Comparison of ENCODE assay signal across 20 cellular contexts in the genomic region with DNA sequence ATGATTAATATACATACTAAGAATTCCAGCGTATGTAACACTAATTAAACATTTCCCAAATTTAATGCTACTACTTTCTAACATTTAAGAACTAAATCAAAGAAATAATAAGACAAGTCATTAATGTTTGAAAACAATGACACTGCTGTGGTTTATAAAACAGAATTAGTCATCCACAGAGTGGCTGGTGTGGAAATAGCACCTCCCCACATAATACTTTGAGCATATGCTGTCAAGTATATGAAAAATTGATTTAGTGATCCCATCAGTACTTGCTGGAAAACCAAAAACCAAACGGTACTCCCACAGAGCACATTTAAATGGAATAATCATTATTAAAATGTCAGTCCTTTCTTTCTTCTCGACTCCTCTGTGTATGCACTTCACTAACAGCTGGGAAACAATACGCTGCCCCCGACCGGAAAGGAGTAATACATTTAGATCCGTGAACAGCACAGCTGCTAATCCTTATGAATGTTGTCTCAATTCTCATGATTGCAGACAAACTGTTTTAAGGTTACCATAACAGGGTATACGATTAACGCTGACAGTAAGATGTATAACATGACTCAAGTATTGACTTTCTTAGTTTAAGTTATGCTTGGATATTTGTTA.
DNase-seq lines count a peak whose midpoint lies in the region; ATAC-seq and TF ChIP-seq lines count a peak whose summit lies in the region.
"Had no signal": no experiment of that assay in that cellular context is flagged by ENCODE, and none has a peak within 500 bp of the region (broad histone marks: within the 10 kb centered on the region; RNA-seq: fewer than 3 reads in every experiment).

No MANE protein-coding gene starts in this region.

- H3K27me3 ChIP-seq in CD8-positive, alpha-beta T cell (ENCODE audit: insufficient read depth, low read length), result no peaks in the 10 kb centered on the region
- H3K27me3 ChIP-seq: esophagus muscularis mucosa, sigmoid colon, stomach had no signal

- POLR2A ChIA-PET in CD8-positive, alpha-beta T cell (lab: Charles Lee), result no interaction called here

- no peak for TF ChIP-seq CTCF in fibroblast of villous mesenchyme (IDR thresholded peaks at IDR 0.05; ENCODE audit: insufficient read depth, low read depth, low read length)
- TF ChIP-seq CTCF in CD8-positive, alpha-beta T cell (IDR thresholded peaks at IDR 0.05), result no peak

- no peak overlapping the region for H3K4me3 ChIP-seq in fibroblast of villous mesenchyme (ENCODE audit: low read depth, low read length)
- H3K4me3 ChIP-seq in CD8-positive, alpha-beta T cell (ENCODE audit: low read depth, low read length), result no peak overlapping the region
- H3K4me3 ChIP-seq: esophagus muscularis mucosa, GM12878, sigmoid colon, stomach had no signal

- H3K9me3 Mint-ChIP-seq in CD8-positive, alpha-beta T cell, result no peaks in the 10 kb centered on the region
- no peaks in the 10 kb centered on the region for H3K9me3 Mint-ChIP-seq in stimulated activated memory B cell treated with anti-CD40 and anti-IgM and Interleukin-4, amounts not matched to agents 10 μg/mL and 1 μg/mL and 100 μg/mL, for 72 hours
- H3K9me3 Mint-ChIP-seq: activated T-helper 17 cell treated with anti-CD3 and anti-CD28 coated beads, Interleukin-2, amount 50 U/mL, for 72 hours; central memory CD8-positive, alpha-beta T cell; naive thymus-derived CD4-positive, alpha-beta T cell had no signal

- H3K27ac Mint-ChIP-seq in CD8-positive, alpha-beta T cell, result no peak overlapping the region
- no peak overlapping the region for H3K27ac Mint-ChIP-seq in stimulated activated memory B cell treated with anti-CD40 and anti-IgM and Interleukin-4, amounts not matched to agents 10 μg/mL and 1 μg/mL and 100 μg/mL, for 72 hours
- H3K27ac Mint-ChIP-seq: activated T-helper 17 cell treated with anti-CD3 and anti-CD28 coated beads, Interleukin-2, amount 50 U/mL, for 72 hours had no signal

- no peaks in the 10 kb centered on the region for H3K4me1 ChIP-seq in CD8-positive, alpha-beta T cell (ENCODE audit: insufficient read depth, low read length)

- peaks cover 95% of the 10 kb centered on the region for H3K36me3 Mint-ChIP-seq in CD8-positive, alpha-beta T cell
- peaks cover 78% of the 10 kb centered on the region for H3K36me3 Mint-ChIP-seq in stimulated activated memory B cell treated with anti-CD40 and anti-IgM and Interleukin-4, amounts not matched to agents 10 μg/mL and 1 μg/mL and 100 μg/mL, for 72 hours

- peaks cover 25% of the 10 kb centered on the region for H3K36me3 ChIP-seq in CD8-positive, alpha-beta T cell (ENCODE audit: insufficient read depth, low read length)

- intact Hi-C loops in CD8-positive, alpha-beta T cell (cut with DNase I, micrococcal nuclease), result no loop called here

- no peaks in the 10 kb centered on the region for H3K27me3 Mint-ChIP-seq in CD8-positive, alpha-beta T cell (ENCODE audit: low read depth)
- no peaks in the 10 kb centered on the region for H3K27me3 Mint-ChIP-seq in stimulated activated memory B cell treated with anti-CD40 and anti-IgM and Interleukin-4, amounts not matched to agents 10 μg/mL and 1 μg/mL and 100 μg/mL, for 72 hours
- H3K27me3 Mint-ChIP-seq: activated T-helper 17 cell treated with anti-CD3 and anti-CD28 coated beads, Interleukin-2, amount 50 U/mL, for 72 hours; central memory CD8-positive, alpha-beta T cell; naive thymus-derived CD4-positive, alpha-beta T cell had no signal

- ATAC-seq in GM19395 (IDR thresholded peaks at IDR 0.05; ENCODE audit: unreplicated experiment), result no peak
- ATAC-seq in CD8-positive, alpha-beta T cell, result no peak
- ATAC-seq in stimulated activated memory B cell treated with anti-CD40 and anti-IgM and Interleukin-4, amounts not matched to agents 10 μg/mL and 1 μg/mL and 100 μg/mL, for 72 hours, result no peak
- ATAC-seq: activated CD4-positive, CD25-positive, alpha-beta regulatory T cell treated with anti-CD3 and anti-CD28 coated beads, Interleukin-2, amount 50 U/mL, for 24 hours; activated T-helper 17 cell treated with anti-CD3 and anti-CD28 coated beads, Interleukin-2, amount 50 U/mL, for 72 hours; GM12878; naive thymus-derived CD4-positive, alpha-beta T cell had no signal

- no peak overlapping the region for H3K4me3 Mint-ChIP-seq in CD8-positive, alpha-beta T cell
- H3K4me3 Mint-ChIP-seq in stimulated activated memory B cell treated with anti-CD40 and anti-IgM and Interleukin-4, amounts not matched to agents 10 μg/mL and 1 μg/mL and 100 μg/mL, for 72 hours, result no peak overlapping the region
- H3K4me3 Mint-ChIP-seq: activated T-helper 17 cell treated with anti-CD3 and anti-CD28 coated beads, Interleukin-2, amount 50 U/mL, for 72 hours; central memory CD8-positive, alpha-beta T cell; naive thymus-derived CD4-positive, alpha-beta T cell had no signal

- H3K27ac ChIP-seq in CD8-positive, alpha-beta T cell (ENCODE audit: low read depth, low read length), result no peak overlapping the region
- H3K27ac ChIP-seq: esophagus muscularis mucosa, sigmoid colon, stomach had no signal

- no peaks in the 10 kb centered on the region for H3K4me1 Mint-ChIP-seq in CD8-positive, alpha-beta T cell (ENCODE audit: low read depth)
- no peaks in the 10 kb centered on the region for H3K4me1 Mint-ChIP-seq in stimulated activated memory B cell treated with anti-CD40 and anti-IgM and Interleukin-4, amounts not matched to agents 10 μg/mL and 1 μg/mL and 100 μg/mL, for 72 hours
- H3K4me1 Mint-ChIP-seq: activated T-helper 17 cell treated with anti-CD3 and anti-CD28 coated beads, Interleukin-2, amount 50 U/mL, for 72 hours had no signal

- DNase-seq in A172 (ENCODE audit: low spot score), result peak; percentile 33
- peak; percentile 34 for DNase-seq in ELR (ENCODE audit: low read depth)
- peak; percentile 14 for DNase-seq in RPMI7951 (ENCODE audit: low read depth)
- peak; percentile 36 for DNase-seq in fibroblast of villous mesenchyme (ENCODE audit: low read depth)
- DNase-seq in CD8-positive, alpha-beta T cell, result no peak
- DNase-seq: AML-193; Calu3; naive thymus-derived CD4-positive, alpha-beta T cell; NCI-H1048; NCI-H446; sigmoid colon; stimulated activated CD4-positive, alpha-beta T cell treated with anti-CD3 and anti-CD28 coated beads, Interleukin-2, amount 100 ng/mL, for 24 hours; stomach had no signal

- H3K9me3 ChIP-seq in CD8-positive, alpha-beta T cell (ENCODE audit: low read length), result no peaks in the 10 kb centered on the region
- H3K9me3 ChIP-seq: esophagus muscularis mucosa, sigmoid colon, stomach had no signal

- CTCF ChIA-PET in CD8-positive, alpha-beta T cell (lab: Charles Lee), result no interaction called here

Comparison
In these comparisons a context has a peak if more than half of its experiments do, and no peak if none do; other contexts are left out.
1. DNase-seq: peak in A172 (single experiment), ELR (single experiment), RPMI7951 (single experiment) and fibroblast of villous mesenchyme (single experiment); none in CD8-positive, alpha-beta T cell (0 of 7).